Comparison of ENCODE assay signal across 18 cellular contexts in the genomic region with DNA sequence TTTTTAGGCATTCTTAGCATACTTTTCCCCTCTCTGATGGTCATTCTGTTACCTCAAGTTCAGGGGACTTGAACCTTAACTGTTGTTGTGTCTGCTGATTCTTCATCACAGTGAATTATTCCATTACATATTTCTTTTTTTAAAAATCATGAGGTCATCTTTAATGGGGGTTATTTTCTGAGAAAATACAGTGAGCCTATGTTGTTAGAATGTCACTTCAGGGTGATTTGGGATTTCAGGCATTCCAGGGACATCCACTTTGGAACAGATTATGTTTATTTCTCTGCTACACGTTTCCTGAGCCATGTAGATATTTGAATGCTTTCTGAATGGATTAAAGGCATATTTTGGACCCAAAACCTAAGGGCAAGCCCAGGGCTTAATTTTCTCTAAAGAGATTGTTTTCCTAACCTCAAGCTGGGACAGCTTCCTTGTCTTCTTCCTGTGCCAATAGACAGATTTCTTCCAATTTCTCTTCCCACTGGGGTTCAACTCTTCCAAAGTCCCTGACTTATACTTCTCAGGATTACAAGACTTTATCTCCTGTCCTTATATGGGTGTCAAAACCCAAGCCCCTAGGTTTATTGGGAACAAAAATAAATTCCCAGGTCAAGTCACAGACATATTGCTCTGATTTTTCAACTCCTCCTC.
DNase-seq lines count a peak whose midpoint lies in the region; ATAC-seq and TF ChIP-seq lines count a peak whose summit lies in the region.
"Had no signal": no experiment of that assay in that cellular context is flagged by ENCODE, and none has a peak within 500 bp of the region (broad histone marks: within the 10 kb centered on the region; RNA-seq: fewer than 3 reads in every experiment).

No MANE protein-coding gene starts in this region.

- intact Hi-C loops in heart right ventricle (cut with DNase I) (no loop called here), vagina (cut with DNase I) (no loop called here)

- in situ Hi-C loops in astrocyte of the spinal cord (cut with HindIII; ENCODE audit: low sequenced_read_pairs), result no loop called here

- peak; percentile 75 for DNase-seq in astrocyte of the spinal cord (ENCODE audit: low read depth, low spot score)
- no peak for DNase-seq in heart right ventricle
- peak; percentile 11 for DNase-seq in pons (ENCODE audit: low spot score)
- DNase-seq in vagina (ENCODE audit: extremely low spot score in 2 of 2), result no peak
- DNase-seq in effector memory CD8-positive, alpha-beta T cell, result no peak
- DNase-seq in LoVo (ENCODE audit: low spot score), result no peak
- DNase-seq in hypothalamus (lab: John Stamatoyannopoulos, UW), result no peak
- DNase-seq: activated gamma-delta T cell; DMS153; dorsolateral prefrontal cortex; H9; NCI-H187; nephron progenitor cell; stimulated activated CD4-positive, alpha-beta T cell treated with anti-CD3 and anti-CD28 coated beads, Interleukin-4, amount 100 ng/mL, for 1 hour; testis had no signal

- no peaks in the 10 kb centered on the region for H3K9me3 Mint-ChIP-seq in effector memory CD8-positive, alpha-beta T cell

- H3K9me3 ChIP-seq in heart right ventricle, result peaks cover 0 to 8% (median 0%) of the 10 kb centered on the region in 11 donors
- no peaks in the 10 kb centered on the region for H3K9me3 ChIP-seq in vagina
- H3K9me3 ChIP-seq: BLaER1 treated with 17β-estradiol and CSF1 and Interleukin-3, amounts not matched to agents 10 nM and 100 nM; SJSA1; testis had no signal

- H3K27ac Mint-ChIP-seq in effector memory CD8-positive, alpha-beta T cell, result no peak overlapping the region
- H3K27ac Mint-ChIP-seq: H9, nephron progenitor cell had no signal

- no peaks in the 10 kb centered on the region for H3K36me3 Mint-ChIP-seq in effector memory CD8-positive, alpha-beta T cell (ENCODE audit: insufficient read depth)

- H3K27ac ChIP-seq in heart right ventricle, result peak overlapping the region in 8 of 10 donors; percentile 18 to 84 (median 57)
- peak overlapping the region; percentile 70 for H3K27ac ChIP-seq in vagina
- H3K27ac ChIP-seq: BLaER1 treated with 17β-estradiol and CSF1 and Interleukin-3, amounts not matched to agents 10 nM and 100 nM; dorsolateral prefrontal cortex; SJSA1 had no signal

- H3K4me1 ChIP-seq in heart right ventricle, result peaks cover 0 to 16% (median 0%) of the 10 kb centered on the region in 9 donors
- H3K4me1 ChIP-seq in vagina, result peaks cover 11% of the 10 kb centered on the region
- H3K4me1 ChIP-seq: BLaER1 treated with 17β-estradiol and CSF1 and Interleukin-3, amounts not matched to agents 10 nM and 100 nM; SJSA1; testis had no signal

- H3K27me3 ChIP-seq in heart right ventricle (no peaks in the 10 kb centered on the region), vagina (no peaks in the 10 kb centered on the region)
- H3K27me3 ChIP-seq: BLaER1 treated with 17β-estradiol and CSF1 and Interleukin-3, amounts not matched to agents 10 nM and 100 nM; SJSA1; testis had no signal

- WGBS in heart right ventricle, 2 donors, result 36 to 43% methylated on average over 1 of the region's 1 CpG

- H3K4me3 Mint-ChIP-seq in effector memory CD8-positive, alpha-beta T cell, result no peak overlapping the region
- H3K4me3 Mint-ChIP-seq: H9, nephron progenitor cell had no signal

- TF ChIP-seq CTCF in astrocyte of the spinal cord (IDR thresholded peaks at IDR 0.05; ENCODE audit: low read depth, low read length) (no peak), heart right ventricle (IDR thresholded peaks at IDR 0.05) (no peak), vagina (IDR thresholded peaks at IDR 0.05) (no peak)

- ATAC-seq in heart right ventricle, result peak in 7 of 8 donors; percentile 63 to 85 (median 78)
- ATAC-seq in effector memory CD8-positive, alpha-beta T cell (replicated peaks), result no peak

- H3K4me3 ChIP-seq in astrocyte of the spinal cord (ENCODE audit: low read depth, low read length) (no peak overlapping the region), heart right ventricle (no peak overlapping the region), vagina (no peak overlapping the region)
- H3K4me3 ChIP-seq: BLaER1 treated with 17β-estradiol and CSF1 and Interleukin-3, amounts not matched to agents 10 nM and 100 nM; dorsolateral prefrontal cortex; lung; SJSA1; testis had no signal

- TF ChIP-seq POLR2A in vagina (IDR thresholded peaks at IDR 0.05), result no peak

- H3K27me3 Mint-ChIP-seq in effector memory CD8-positive, alpha-beta T cell, result peaks cover 15 to 21% of the 10 kb centered on the region in 2 donors

- H3K36me3 ChIP-seq in heart right ventricle (no peaks in the 10 kb centered on the region), vagina (no peaks in the 10 kb centered on the region)
- H3K36me3 ChIP-seq: BLaER1 treated with 17β-estradiol and CSF1 and Interleukin-3, amounts not matched to agents 10 nM and 100 nM; SJSA1 had no signal

- H3K4me1 Mint-ChIP-seq in effector memory CD8-positive, alpha-beta T cell (ENCODE audit: low read depth in 2 of 2), result no peaks in the 10 kb centered on the region
- H3K4me1 Mint-ChIP-seq: nephron progenitor cell had no signal

Comparison
In these comparisons a context has a peak if more than half of its experiments do, and no peak if none do; other contexts are left out.
1. DNase-seq: peak in astrocyte of the spinal cord (single experiment) and pons (single experiment); none in heart right ventricle (0 of 2), vagina (0 of 2), effector memory CD8-positive, alpha-beta T cell (0 of 3), LoVo (single experiment) and hypothalamus (0 of 51).